In the genomic region with DNA sequence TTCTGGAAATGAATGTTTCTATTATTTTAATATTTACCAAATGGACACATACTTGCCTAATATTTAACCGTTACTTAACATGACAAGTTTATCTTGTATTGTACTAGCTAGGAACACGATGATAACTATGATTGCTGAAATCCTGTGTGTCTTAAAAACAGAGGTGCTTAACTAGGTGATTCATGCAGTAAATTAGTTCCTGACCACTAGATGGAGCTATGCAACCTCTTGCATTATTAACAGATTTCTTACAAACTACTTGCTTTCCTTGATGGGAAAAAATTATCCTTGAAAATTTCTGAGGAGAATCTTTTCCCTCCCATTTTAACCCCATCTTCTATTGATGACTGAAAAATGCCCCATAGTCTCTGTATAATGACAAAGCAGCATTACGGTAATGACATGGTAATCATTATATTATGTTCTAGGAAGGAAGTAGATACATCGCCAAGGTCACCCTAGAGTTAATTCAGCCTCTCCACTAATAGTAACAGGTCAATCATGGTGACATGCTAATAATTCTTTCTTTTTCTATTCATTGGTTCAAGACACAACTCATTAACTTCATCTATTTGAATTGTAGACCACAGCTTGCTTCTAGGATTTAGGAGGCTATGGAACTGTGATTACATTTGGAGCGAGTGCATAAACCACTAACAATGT, we compare ENCODE assay signal across 8 cellular contexts.
DNase-seq lines count a peak whose midpoint lies in the region; ATAC-seq, FAIRE-seq and TF ChIP-seq lines count a peak whose summit lies in the region.

No MANE protein-coding gene starts in this region.

- H3K4me1 ChIP-seq in Karpas-422 (ENCODE audit: low read length) (no peaks in the 10 kb centered on the region), small intestine (ENCODE audit: control insufficient read depth in 2 of 2, insufficient read depth in 1 of 2, low read depth in 1 of 2, low read length in 1 of 2) (no peaks in the 10 kb centered on the region)

- ATAC-seq in GM19395 (IDR thresholded peaks at IDR 0.05; ENCODE audit: unreplicated experiment) (peak; percentile 84), GM18520 (IDR thresholded peaks at IDR 0.05; ENCODE audit: unreplicated experiment) (no peak)

- peak; percentile 59 for TF ChIP-seq CTCF in foreskin fibroblast (IDR thresholded peaks at IDR 0.05; ENCODE audit: low read depth, low read length)

- H3K9ac ChIP-seq in Karpas-422 (ENCODE audit: low read length) = no peak overlapping the region

- H3K4me3 ChIP-seq in Karpas-422 (ENCODE audit: low read length) (no peak overlapping the region), foreskin fibroblast (ENCODE audit: low read depth in 1 of 2, low read length in 2 of 2) (no peak overlapping the region), small intestine (ENCODE audit: low read depth in 1 of 2, low read length in 2 of 2) (no peak overlapping the region)

- H3K27me3 ChIP-seq in Karpas-422 (ENCODE audit: low read length) (no peaks in the 10 kb centered on the region), small intestine (ENCODE audit: control insufficient read depth in 2 of 2, insufficient read depth in 2 of 2, low read length in 2 of 2) (no peaks in the 10 kb centered on the region)

- FAIRE-seq in small intestine (lab: Jason Lieb, UNC) = no peak

- H3K36me3 ChIP-seq in Karpas-422 (ENCODE audit: insufficient read depth, low read length) = no peaks in the 10 kb centered on the region
- no peaks in the 10 kb centered on the region for H3K36me3 ChIP-seq in small intestine (ENCODE audit: control insufficient read depth in 2 of 2, insufficient read depth in 2 of 2, low read length in 2 of 2)

- WGBS in small intestine, 3 donors = 34 to 39% (median 34%) methylated on average over 5 of the region's 5 CpGs

- no peak overlapping the region for H2AFZ ChIP-seq in Karpas-422 (ENCODE audit: low read length)

- no peaks in the 10 kb centered on the region for H3K79me2 ChIP-seq in Karpas-422 (ENCODE audit: low read length)

- H4K20me1 ChIP-seq in Karpas-422 (ENCODE audit: insufficient read depth, low read depth, low read length) = no peaks in the 10 kb centered on the region

- H3K27ac ChIP-seq in Karpas-422 (ENCODE audit: low read length) (no peak overlapping the region), small intestine (ENCODE audit: low read depth in 1 of 2, low read length in 1 of 2) (no peak overlapping the region)

- H3K4me2 ChIP-seq in Karpas-422 (ENCODE audit: low read depth, low read length, poor library complexity, severe bottlenecking) = no peak overlapping the region

- in situ Hi-C loops in SK-MEL-5 (cut with HindIII; ENCODE audit: low pct_unique_long_range_greater_than_20kb, low sequenced_read_pairs) = no loop called here

- DNase-seq in COLO829 (ENCODE audit: low spot score) (peak; percentile 29), Karpas-422 (peak; percentile 87), SK-MEL-5 (ENCODE audit: low read depth, low spot score) (peak; percentile 66), foreskin fibroblast (peak in 1 of 2 donors; percentile 39), small intestine (peak; percentile 61)
- no peak for DNase-seq in activated naive CD4-positive, alpha-beta T cell (lab: John Stamatoyannopoulos, UW)

- no peaks in the 10 kb centered on the region for H3K9me2 ChIP-seq in Karpas-422 (replicated peaks; ENCODE audit: insufficient read depth, low read length)

- no peaks in the 10 kb centered on the region for H3K9me3 ChIP-seq in Karpas-422 (ENCODE audit: low read length)
- H3K9me3 ChIP-seq in small intestine (ENCODE audit: control insufficient read depth, low read depth) = no peaks in the 10 kb centered on the region

Comparison
In these comparisons a context has a peak if more than half of its experiments do, and no peak if none do; other contexts are left out.
1. DNase-seq: peak in COLO829 (single experiment), Karpas-422 (single experiment), SK-MEL-5 (single experiment) and small intestine (single experiment); none in activated naive CD4-positive, alpha-beta T cell (0 of 4).